Comparison of ENCODE assay signal across 22 cellular contexts in the genomic region with DNA sequence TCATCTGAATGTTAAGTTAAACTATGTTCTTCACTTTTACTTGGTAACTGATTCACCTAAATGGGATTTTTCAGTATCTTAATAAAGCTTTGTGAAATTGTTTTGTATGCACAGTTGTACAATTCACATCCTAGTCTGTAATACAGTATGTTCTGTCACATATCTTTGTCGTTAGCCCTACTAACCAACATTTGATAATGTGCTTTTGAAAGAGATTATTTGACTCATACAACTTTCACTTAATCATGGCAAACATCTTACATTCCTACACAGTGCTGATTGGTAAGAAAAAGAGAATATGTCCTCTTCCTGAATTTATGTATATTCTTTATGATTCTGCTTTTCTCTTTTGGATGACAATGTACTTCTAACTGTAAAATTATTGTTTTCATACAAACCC.
DNase-seq lines count a peak whose midpoint lies in the region; ATAC-seq, FAIRE-seq and TF ChIP-seq lines count a peak whose summit lies in the region.
"Had no signal": no experiment of that assay in that cellular context is flagged by ENCODE, and none has a peak within 500 bp of the region (broad histone marks: within the 10 kb centered on the region; RNA-seq: fewer than 3 reads in every experiment).

No MANE protein-coding gene starts in this region.

- POLR2A ChIA-PET in MCF 10A (lab: Yijun Ruan, JAX): interaction anchor here (0.8 to 1.0 kb wide), 3 partner anchors 8 to 17 kb away, joined by 3 to 5 read pairs (median 3); no protein-coding TSS in a partner anchor

- H4K20me1 ChIP-seq in astrocyte (ENCODE audit: insufficient read depth, low read length): no peaks in the 10 kb centered on the region

- H2AFZ ChIP-seq in astrocyte (ENCODE audit: low read depth, low read length): no peak overlapping the region

- H3K27me3 Mint-ChIP-seq in MCF 10A (ENCODE audit: insufficient read depth, unreplicated experiment): no peaks in the 10 kb centered on the region
- no peaks in the 10 kb centered on the region for H3K27me3 Mint-ChIP-seq in astrocyte (ENCODE audit: low read depth, unreplicated experiment)
- no peaks in the 10 kb centered on the region for H3K27me3 Mint-ChIP-seq in activated T-helper 2 cell treated with anti-CD3 and anti-CD28 coated beads, Interferon-gamma antibody, Interleukin-2, Interleukin-4, amounts not matched to agents 10 μg/mL and 5 μg/mL and 100 μg/mL, durations not matched to agents 14 hours and 24 hours and 36 hours (ENCODE audit: low read depth)
- H3K27me3 Mint-ChIP-seq: activated CD4-positive, alpha-beta T cell treated with anti-CD3 and anti-CD28 coated beads, Interleukin-2, amount 10 ng/mL, durations not matched to agents 24 days and 14 days; activated naive CD4-positive, alpha-beta T cell treated with anti-CD3 and anti-CD28 coated beads, Interleukin-2, amount 10 ng/mL, durations not matched to agents 7 days and 5 days; CD4-positive, alpha-beta T cell; stimulated activated naive CD8-positive, alpha-beta T cell treated with anti-CD3 and anti-CD28 coated beads, Interleukin-15, Interleukin-2, amounts not matched to agents 100 ng/mL and 50 ng/mL, for 24 hours had no signal

- intact Hi-C loops in MCF 10A (cut with micrococcal nuclease): no loop called here
- intact Hi-C loops in breast epithelium (cut with DNase I; ENCODE audit: low total_unique reads): no loop called here
- intact Hi-C loops in gastrocnemius medialis (cut with DNase I; ENCODE audit: low total_unique reads): no loop called here
- intact Hi-C loops in posterior cingulate gyrus (cut with DNase I): no loop called here
- intact Hi-C loops in upper lobe of right lung (cut with DNase I): no loop called here
- intact Hi-C loops in activated T-helper 2 cell treated with anti-CD3 and anti-CD28 coated beads, Interferon-gamma antibody, Interleukin-2, Interleukin-4, amounts not matched to agents 10 μg/mL and 5 μg/mL and 100 μg/mL, durations not matched to agents 14 hours and 24 hours and 36 hours (cut with micrococcal nuclease): no loop called here

- no TSS peak for BruUV-seq in MCF 10A (replicated peaks; lab: Mats Ljungman, UMichigan)

- TF ChIP-seq POLR2A in breast epithelium (IDR thresholded peaks at IDR 0.05) (no peak), gastrocnemius medialis (IDR thresholded peaks at IDR 0.05) (no peak)

- H3K36me3 ChIP-seq in breast epithelium (no peaks in the 10 kb centered on the region), astrocyte (ENCODE audit: insufficient read depth, low read length) (no peaks in the 10 kb centered on the region), gastrocnemius medialis (no peaks in the 10 kb centered on the region), upper lobe of right lung (no peaks in the 10 kb centered on the region)
- H3K36me3 ChIP-seq: left ventricle myocardium inferior, prostate gland, upper lobe of left lung had no signal

- FAIRE-seq in astrocyte (lab: Jason Lieb, UNC): peak; percentile 39
- FAIRE-seq: TTC549 had no signal

- H3K9me3 Mint-ChIP-seq in MCF 10A (ENCODE audit: unreplicated experiment): peaks cover 21% of the 10 kb centered on the region
- no peaks in the 10 kb centered on the region for H3K9me3 Mint-ChIP-seq in astrocyte (ENCODE audit: unreplicated experiment)
- H3K9me3 Mint-ChIP-seq in activated T-helper 2 cell treated with anti-CD3 and anti-CD28 coated beads, Interferon-gamma antibody, Interleukin-2, Interleukin-4, amounts not matched to agents 10 μg/mL and 5 μg/mL and 100 μg/mL, durations not matched to agents 14 hours and 24 hours and 36 hours: peaks cover 28% of the 10 kb centered on the region

- H3K4me1 ChIP-seq in breast epithelium (no peaks in the 10 kb centered on the region), astrocyte (ENCODE audit: insufficient read depth, low read length) (peaks cover 8% of the 10 kb centered on the region), gastrocnemius medialis (no peaks in the 10 kb centered on the region), upper lobe of right lung (no peaks in the 10 kb centered on the region)
- H3K4me1 ChIP-seq: left ventricle myocardium inferior, prostate gland, upper lobe of left lung had no signal

- H3K36me3 Mint-ChIP-seq in MCF 10A (ENCODE audit: insufficient read depth, unreplicated experiment) (peaks cover 7% of the 10 kb centered on the region), astrocyte (ENCODE audit: low read depth, unreplicated experiment) (no peaks in the 10 kb centered on the region)
- no peaks in the 10 kb centered on the region for H3K36me3 Mint-ChIP-seq in activated T-helper 2 cell treated with anti-CD3 and anti-CD28 coated beads, Interferon-gamma antibody, Interleukin-2, Interleukin-4, amounts not matched to agents 10 μg/mL and 5 μg/mL and 100 μg/mL, durations not matched to agents 14 hours and 24 hours and 36 hours (ENCODE audit: low read depth)
- H3K36me3 Mint-ChIP-seq: activated naive CD4-positive, alpha-beta T cell treated with anti-CD3 and anti-CD28 coated beads, Interleukin-2, amount 10 ng/mL, durations not matched to agents 7 days and 5 days had no signal

- H3K4me3 Mint-ChIP-seq in MCF 10A (ENCODE audit: unreplicated experiment): no peak overlapping the region
- H3K4me3 Mint-ChIP-seq in astrocyte (ENCODE audit: unreplicated experiment): peak overlapping the region; percentile 31
- H3K4me3 Mint-ChIP-seq in activated T-helper 2 cell treated with anti-CD3 and anti-CD28 coated beads, Interferon-gamma antibody, Interleukin-2, Interleukin-4, amounts not matched to agents 10 μg/mL and 5 μg/mL and 100 μg/mL, durations not matched to agents 14 hours and 24 hours and 36 hours (ENCODE audit: low read depth): no peak overlapping the region
- H3K4me3 Mint-ChIP-seq: activated CD4-positive, alpha-beta T cell treated with anti-CD3 and anti-CD28 coated beads, Interleukin-2, amount 10 ng/mL, durations not matched to agents 24 days and 14 days; activated naive CD4-positive, alpha-beta T cell treated with anti-CD3 and anti-CD28 coated beads, Interleukin-2, amount 10 ng/mL, durations not matched to agents 7 days and 5 days; CD4-positive, alpha-beta T cell; stimulated activated naive CD8-positive, alpha-beta T cell treated with anti-CD3 and anti-CD28 coated beads, Interleukin-15, Interleukin-2, amounts not matched to agents 100 ng/mL and 50 ng/mL, for 24 hours had no signal

- in situ Hi-C loops in gastrocnemius medialis (cut with MboI; ENCODE audit: low sequenced_read_pairs in 4 of 4): no loop called here

- ATAC-seq in gastrocnemius medialis: no peak
- no peak for ATAC-seq in upper lobe of right lung

- H3K79me2 ChIP-seq in astrocyte (ENCODE audit: insufficient read depth, low read length): no peaks in the 10 kb centered on the region

- CTCF ChIA-PET in MCF 10A (lab: Yijun Ruan, JAX): interaction anchor here (0.6 to 1.1 kb wide), 2 partner anchors 187 to 267 kb away, joined by 3 to 6 read pairs; no protein-coding TSS in a partner anchor

- H3K4me3 ChIP-seq in breast epithelium: no peak overlapping the region
- no peak overlapping the region for H3K4me3 ChIP-seq in astrocyte (ENCODE audit: insufficient read depth, low read depth, low read length)
- H3K4me3 ChIP-seq in fibroblast of pulmonary artery (replicated peaks; ENCODE audit: low read depth, low read length): no peak overlapping the region
- no peak overlapping the region for H3K4me3 ChIP-seq in gastrocnemius medialis
- H3K4me3 ChIP-seq in upper lobe of right lung: no peak overlapping the region
- H3K4me3 ChIP-seq: left ventricle myocardium inferior, prostate gland, upper lobe of left lung had no signal

- DNase-seq in MCF 10A (ENCODE audit: unreplicated experiment) (no peak), breast epithelium (ENCODE audit: low spot score in 2 of 2) (no peak), astrocyte (ENCODE audit: low read depth) (peak; percentile 63), fibroblast of pulmonary artery (ENCODE audit: low read depth) (peak; percentile 41), gastrocnemius medialis (no peak), posterior cingulate gyrus (no peak), upper lobe of right lung (no peak)
- DNase-seq in activated T-helper 2 cell treated with anti-CD3 and anti-CD28 coated beads, Interferon-gamma antibody, Interleukin-2, Interleukin-4, amounts not matched to agents 10 μg/mL and 5 μg/mL and 100 μg/mL, durations not matched to agents 14 hours and 24 hours and 36 hours (ENCODE audit: low spot score): no peak
- DNase-seq: activated CD4-positive, alpha-beta T cell treated with anti-CD3 and anti-CD28 coated beads, Interleukin-2, amount 10 ng/mL, durations not matched to agents 24 days and 14 days; activated naive CD4-positive, alpha-beta T cell treated with anti-CD3 and anti-CD28 coated beads, Interleukin-2, amount 10 ng/mL, durations not matched to agents 7 days and 5 days; activated T-cell treated with anti-CD3 and anti-CD28 coated beads for 4 hours; CD4-positive, alpha-beta T cell; DMS79; effector CD4-positive, alpha-beta T cell; left ventricle myocardium inferior; NCI-H1694; stimulated activated CD4-positive, alpha-beta T cell treated with anti-CD3 and anti-CD28 coated beads, Interleukin-12 subunit alpha, Interleukin-12 subunit beta, amount 100 ng/mL, for 4 hours; upper lobe of left lung had no signal

- H3K27me3 ChIP-seq in breast epithelium (no peaks in the 10 kb centered on the region), astrocyte (ENCODE audit: insufficient read depth, low read length) (no peaks in the 10 kb centered on the region), gastrocnemius medialis (no peaks in the 10 kb centered on the region), upper lobe of right lung (no peaks in the 10 kb centered on the region)
- H3K27me3 ChIP-seq: upper lobe of left lung had no signal

- H3K27ac ChIP-seq in breast epithelium (no peak overlapping the region), astrocyte (ENCODE audit: low read depth, low read length) (peak overlapping the region; percentile 53), gastrocnemius medialis (no peak overlapping the region), upper lobe of right lung (no peak overlapping the region)
- H3K27ac ChIP-seq: 22Rv1, left ventricle myocardium inferior, prostate gland, upper lobe of left lung had no signal

- H3K27ac Mint-ChIP-seq in MCF 10A (ENCODE audit: low read depth, unreplicated experiment) (peak overlapping the region; percentile 91), astrocyte (ENCODE audit: unreplicated experiment) (peak overlapping the region; percentile 96)
- H3K27ac Mint-ChIP-seq in activated T-helper 2 cell treated with anti-CD3 and anti-CD28 coated beads, Interferon-gamma antibody, Interleukin-2, Interleukin-4, amounts not matched to agents 10 μg/mL and 5 μg/mL and 100 μg/mL, durations not matched to agents 14 hours and 24 hours and 36 hours: no peak overlapping the region
- H3K27ac Mint-ChIP-seq: activated CD4-positive, alpha-beta T cell treated with anti-CD3 and anti-CD28 coated beads, Interleukin-2, amount 10 ng/mL, durations not matched to agents 24 days and 14 days; activated naive CD4-positive, alpha-beta T cell treated with anti-CD3 and anti-CD28 coated beads, Interleukin-2, amount 10 ng/mL, durations not matched to agents 7 days and 5 days; CD4-positive, alpha-beta T cell; stimulated activated naive CD8-positive, alpha-beta T cell treated with anti-CD3 and anti-CD28 coated beads, Interleukin-15, Interleukin-2, amounts not matched to agents 100 ng/mL and 50 ng/mL, for 24 hours had no signal

- TF ChIP-seq CTCF in MCF 10A (IDR thresholded peaks at IDR 0.05; ENCODE audit: unreplicated experiment): no peak
- no peak for TF ChIP-seq CTCF in breast epithelium (IDR thresholded peaks at IDR 0.05)
- no peak for TF ChIP-seq CTCF in astrocyte (IDR thresholded peaks at IDR 0.05; ENCODE audit: insufficient read depth, low read depth, low read length)
- no peak for TF ChIP-seq CTCF in fibroblast of pulmonary artery (IDR thresholded peaks at IDR 0.05; ENCODE audit: low read length, missing control alignments)
- TF ChIP-seq CTCF in gastrocnemius medialis (IDR thresholded peaks at IDR 0.05 in 4 of 5, conservative IDR thresholded peaks at IDR 0.05 in 1 of 5): no peak
- TF ChIP-seq CTCF in upper lobe of right lung (IDR thresholded peaks at IDR 0.05): no peak

- H3K9me3 ChIP-seq in breast epithelium (peaks cover 6 to 29% of the 10 kb centered on the region in 2 donors), astrocyte (ENCODE audit: insufficient read depth, low read depth, low read length) (peaks cover 6% of the 10 kb centered on the region), gastrocnemius medialis (peaks cover 0 to 10% (median 0%) of the 10 kb centered on the region in 3 donors), upper lobe of right lung (no peaks in the 10 kb centered on the region)
- H3K9me3 ChIP-seq: prostate gland had no signal

- no peak overlapping the region for H3K4me2 ChIP-seq in astrocyte (ENCODE audit: low read length)

- peak overlapping the region; percentile 42 for H3K9ac ChIP-seq in astrocyte (ENCODE audit: low read length)

- H3K4me1 Mint-ChIP-seq in MCF 10A (ENCODE audit: insufficient read depth, unreplicated experiment) (peaks cover 31% of the 10 kb centered on the region), astrocyte (ENCODE audit: low read depth, unreplicated experiment) (peaks cover 30% of the 10 kb centered on the region)
- H3K4me1 Mint-ChIP-seq in activated T-helper 2 cell treated with anti-CD3 and anti-CD28 coated beads, Interferon-gamma antibody, Interleukin-2, Interleukin-4, amounts not matched to agents 10 μg/mL and 5 μg/mL and 100 μg/mL, durations not matched to agents 14 hours and 24 hours and 36 hours (ENCODE audit: low read depth): peaks cover 9% of the 10 kb centered on the region
- H3K4me1 Mint-ChIP-seq: activated CD4-positive, alpha-beta T cell treated with anti-CD3 and anti-CD28 coated beads, Interleukin-2, amount 10 ng/mL, durations not matched to agents 24 days and 14 days; activated naive CD4-positive, alpha-beta T cell treated with anti-CD3 and anti-CD28 coated beads, Interleukin-2, amount 10 ng/mL, durations not matched to agents 7 days and 5 days had no signal

Comparison
In these comparisons a context has a peak if more than half of its experiments do, and no peak if none do; other contexts are left out.
1. DNase-seq: peak in astrocyte (single experiment) and fibroblast of pulmonary artery (single experiment); none in MCF 10A (single experiment), breast epithelium (0 of 2), gastrocnemius medialis (0 of 2), posterior cingulate gyrus (0 of 10), upper lobe of right lung (single experiment) and activated T-helper 2 cell treated with anti-CD3 and anti-CD28 coated beads, Interferon-gamma antibody, Interleukin-2, Interleukin-4, amounts not matched to agents 10 μg/mL and 5 μg/mL and 100 μg/mL, durations not matched to agents 14 hours and 24 hours and 36 hours (single experiment).